In genomic region chr3:11335056-11335608, GRCh38 we compare ENCODE assay signal across 8 cellular contexts.
A peak's percentile ranks its signal among the peaks of the same experiment; 100 is the strongest.
DNase-seq lines count a peak whose midpoint lies in the region; ATAC-seq and TF ChIP-seq lines count a peak whose summit lies in the region.

No MANE protein-coding gene starts in this region.

- H3K27me3 Mint-ChIP-seq in immature natural killer cell (ENCODE audit: low read depth in 3 of 3), result no peaks in the 10 kb centered on the region
- H3K27me3 Mint-ChIP-seq in stimulated activated memory B cell treated with anti-CD40 and anti-IgM and Interleukin-4, amounts not matched to agents 10 μg/mL and 1 μg/mL and 100 μg/mL, for 72 hours, result no peaks in the 10 kb centered on the region

- TF ChIP-seq CTCF in HFF-Myc (IDR thresholded peaks at IDR 0.05; ENCODE audit: low read depth, low read length, missing control alignments) (peak; percentile 45), brain microvascular endothelial cell (IDR thresholded peaks at IDR 0.05; ENCODE audit: low read depth, low read length, missing control alignments) (peak; percentile 60)

- no peaks in the 10 kb centered on the region for H3K9me3 Mint-ChIP-seq in immature natural killer cell
- no peaks in the 10 kb centered on the region for H3K9me3 Mint-ChIP-seq in stimulated activated memory B cell treated with anti-CD40 and anti-IgM and Interleukin-4, amounts not matched to agents 10 μg/mL and 1 μg/mL and 100 μg/mL, for 72 hours

- H3K36me3 Mint-ChIP-seq in immature natural killer cell, result peaks cover 5 to 16% (median 12%) of the 10 kb centered on the region in 3 donors
- H3K36me3 Mint-ChIP-seq in stimulated activated memory B cell treated with anti-CD40 and anti-IgM and Interleukin-4, amounts not matched to agents 10 μg/mL and 1 μg/mL and 100 μg/mL, for 72 hours, result peaks cover 8% of the 10 kb centered on the region

- peak; percentile 43 for ATAC-seq in stimulated activated memory B cell treated with anti-CD40 and anti-IgM and Interleukin-4, amounts not matched to agents 10 μg/mL and 1 μg/mL and 100 μg/mL, for 72 hours
- no peak for ATAC-seq in HG02973 (IDR thresholded peaks at IDR 0.05; ENCODE audit: unreplicated experiment)

- no peak overlapping the region for H3K4me3 ChIP-seq in HFF-Myc (replicated peaks; ENCODE audit: low read depth, low read length)
- no peak overlapping the region for H3K4me3 ChIP-seq in brain microvascular endothelial cell (ENCODE audit: low read depth, low read length)

- H3K4me1 Mint-ChIP-seq in immature natural killer cell, result no peaks in the 10 kb centered on the region
- peaks cover 7% of the 10 kb centered on the region for H3K4me1 Mint-ChIP-seq in stimulated activated memory B cell treated with anti-CD40 and anti-IgM and Interleukin-4, amounts not matched to agents 10 μg/mL and 1 μg/mL and 100 μg/mL, for 72 hours

- no peaks in the 10 kb centered on the region for H3K36me3 ChIP-seq in brain microvascular endothelial cell (replicated peaks)

- in situ Hi-C loops in brain microvascular endothelial cell (cut with HindIII; ENCODE audit: low pct_ligation_motif_present, low sequenced_read_pairs), result no loop called here

- no peaks in the 10 kb centered on the region for H3K27me3 ChIP-seq in brain microvascular endothelial cell (replicated peaks)

- peak overlapping the region in 1 of 6 donors; percentile 31 for H3K27ac Mint-ChIP-seq in immature natural killer cell
- no peak overlapping the region for H3K27ac Mint-ChIP-seq in stimulated activated memory B cell treated with anti-CD40 and anti-IgM and Interleukin-4, amounts not matched to agents 10 μg/mL and 1 μg/mL and 100 μg/mL, for 72 hours

- no peak overlapping the region for H3K4me3 Mint-ChIP-seq in immature natural killer cell
- H3K4me3 Mint-ChIP-seq in stimulated activated memory B cell treated with anti-CD40 and anti-IgM and Interleukin-4, amounts not matched to agents 10 μg/mL and 1 μg/mL and 100 μg/mL, for 72 hours, result no peak overlapping the region

- DNase-seq in NOMO-1 (lab: John Stamatoyannopoulos, UW; ENCODE audit: unreplicated experiment in 2 of 2) (peak; percentile 19 to 61), NOMO-1 treated with dmso at 0.1 percent for 144 hours (lab: John Stamatoyannopoulos, UW; ENCODE audit: unreplicated experiment) (no peak), HFF-Myc (ENCODE audit: extremely low read depth, low read depth) (peak; percentile 43), NCI-H82 treated with DMSO at 0.1 percent for 48 hours (lab: John Stamatoyannopoulos, UW; ENCODE audit: unreplicated experiment) (peak; percentile 8), brain microvascular endothelial cell (peak; percentile 75), immature natural killer cell (peak; percentile 45 to 60 (median 50))

- H3K27ac ChIP-seq in brain microvascular endothelial cell, result no peak overlapping the region
